23 cellular contexts compared by ENCODE assay signal in the genomic region with DNA sequence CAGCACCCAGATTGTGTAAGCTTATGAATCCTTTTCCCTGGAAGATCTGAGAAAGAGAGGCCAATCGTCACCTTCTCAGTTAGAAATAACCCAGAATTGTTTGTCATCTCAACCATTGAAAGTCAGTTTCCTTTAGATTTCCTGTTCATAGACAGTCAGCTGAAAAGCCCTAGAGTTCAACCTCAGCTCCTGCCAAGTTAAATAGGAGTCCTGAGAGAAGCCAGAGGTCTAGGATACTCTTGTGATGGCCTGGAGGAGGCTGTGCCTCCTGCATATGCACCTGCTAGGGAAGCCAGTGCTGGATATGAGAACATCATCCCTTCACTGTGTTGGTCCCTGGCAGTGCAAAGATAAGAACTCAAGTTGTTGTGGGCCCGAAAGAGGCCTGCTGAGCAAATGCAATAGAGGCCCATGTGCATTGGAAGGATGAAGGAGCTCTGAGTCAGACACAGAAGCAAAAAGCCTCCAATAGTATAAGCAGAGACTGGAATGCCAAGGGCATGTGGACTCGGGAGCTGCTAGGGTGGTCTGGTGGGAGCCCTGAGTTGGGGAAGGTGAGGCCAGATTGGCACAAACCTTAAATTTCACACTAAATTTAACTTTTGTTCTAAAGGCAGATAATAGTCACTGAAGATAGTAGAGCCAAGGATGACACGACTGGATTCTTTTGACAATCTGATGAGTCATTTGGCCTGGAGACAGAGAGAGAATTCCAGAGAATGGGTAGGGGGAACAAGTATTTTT.
DNase-seq lines count a peak whose midpoint lies in the region; ATAC-seq and TF ChIP-seq lines count a peak whose summit lies in the region.
"Had no signal": no experiment of that assay in that cellular context is flagged by ENCODE, and none has a peak within 500 bp of the region (broad histone marks: within the 10 kb centered on the region; RNA-seq: fewer than 3 reads in every experiment).

No MANE protein-coding gene starts in this region.

- H3K4me3 ChIP-seq in SK-N-SH (ENCODE audit: low read depth in 2 of 2, low read length in 1 of 2) (no peak overlapping the region), aorta (ENCODE audit: low read length in 2 of 2) (no peak overlapping the region)
- H3K4me3 ChIP-seq: A549, ascending aorta, hepatocyte, PC-9 had no signal

- TF ChIP-seq RAD21 in SK-N-SH (IDR thresholded peaks at IDR 0.05; ENCODE audit: low read length) = no peak

- H3K36me3 ChIP-seq in SK-N-SH (replicated peaks in 1 of 2; ENCODE audit: control insufficient read depth in 1 of 2, insufficient read depth in 2 of 2, low read length in 1 of 2) (no peaks in the 10 kb centered on the region), aorta (ENCODE audit: control insufficient read depth in 1 of 2, insufficient read depth in 2 of 2, low read length in 1 of 2) (no peaks in the 10 kb centered on the region)
- H3K36me3 ChIP-seq: ascending aorta, neutrophil had no signal

- H3K27ac ChIP-seq in SK-N-SH (ENCODE audit: low read depth in 2 of 2, low read length in 1 of 2) (no peak overlapping the region), foreskin keratinocyte (no peak overlapping the region), aorta (ENCODE audit: low read depth in 1 of 2, low read length in 2 of 2) (no peak overlapping the region)
- H3K27ac ChIP-seq: A549, ascending aorta, hepatocyte, neutrophil, PC-9 had no signal

- no peak overlapping the region for H3K4me2 ChIP-seq in SK-N-SH
- H3K4me2 ChIP-seq: A549, hepatocyte, PC-9 had no signal

- DNase-seq in A172 (ENCODE audit: low spot score) (peak; percentile 14), GM04503 (ENCODE audit: low read depth) (peak; percentile 15), SK-N-SH (no peak), foreskin keratinocyte (peak in 1 of 2 donors; percentile 46), aorta (no peak), DMS79 (lab: John Stamatoyannopoulos, UW) (no peak), cardiac septum (ENCODE audit: low spot score) (no peak)
- DNase-seq: activated CD4-positive, alpha-beta T cell treated with anti-CD3 and anti-CD28 coated beads for 4 hours; activated effector memory CD4-positive, alpha-beta T cell treated with Interleukin-2 at 50 U/mL for 16 hours; CD4-positive, alpha-beta memory T cell; DMS53; endodermal cell; Kasumi-1; kidney glomerular epithelial cell; NCI-H1105 treated with DMSO at 0.1 percent for 48 hours; NCI-H82; PC-9 had no signal

- peak; percentile 66 for ATAC-seq in foreskin keratinocyte
- no peak for ATAC-seq in aorta (ENCODE audit: low FRiP score)
- ATAC-seq in GM21515 (IDR thresholded peaks at IDR 0.05; ENCODE audit: unreplicated experiment) = no peak
- ATAC-seq: A549; stimulated activated memory B cell treated with anti-CD40 and anti-IgM and Interleukin-4, amounts not matched to agents 10 μg/mL and 1 μg/mL and 100 μg/mL, for 72 hours had no signal

- 27% methylated on average over 4 of the region's 4 CpGs for WGBS in SK-N-SH (ENCODE audit: low lambda C conversion rate)
- WGBS in aorta, 2 donors = 68 to 69% methylated on average over 4 of the region's 4 CpGs

- no peaks in the 10 kb centered on the region for H4K20me1 ChIP-seq in SK-N-SH (ENCODE audit: insufficient read depth)

- no peak for TF ChIP-seq EP300 in SK-N-SH (IDR thresholded peaks at IDR 0.05; ENCODE audit: borderline replicate concordance in 1 of 2, low read depth in 1 of 2, low read length in 1 of 2)

- H3K4me1 ChIP-seq in SK-N-SH (ENCODE audit: control insufficient read depth in 1 of 2, insufficient read depth in 2 of 2, low read depth in 1 of 2, low read length in 1 of 2) = no peaks in the 10 kb centered on the region
- H3K4me1 ChIP-seq in foreskin keratinocyte = peaks cover 6% of the 10 kb centered on the region
- H3K4me1 ChIP-seq in aorta (ENCODE audit: control insufficient read depth in 1 of 2, insufficient read depth in 2 of 2, low read length in 2 of 2) = no peaks in the 10 kb centered on the region
- H3K4me1 ChIP-seq: A549, ascending aorta had no signal

- no peaks in the 10 kb centered on the region for H3K27me3 ChIP-seq in SK-N-SH (ENCODE audit: insufficient read depth)
- H3K27me3 ChIP-seq in foreskin keratinocyte = no peaks in the 10 kb centered on the region
- H3K27me3 ChIP-seq in aorta (ENCODE audit: control insufficient read depth in 1 of 2, insufficient read depth in 2 of 2, low read length in 1 of 2) = peaks cover 0 to 1% of the 10 kb centered on the region in 2 donors
- H3K27me3 ChIP-seq: ascending aorta, hepatocyte, neutrophil had no signal

- H2AFZ ChIP-seq in SK-N-SH (ENCODE audit: low read depth) = no peak overlapping the region
- H2AFZ ChIP-seq: hepatocyte, PC-9 had no signal

- CTCF ChIA-PET in SK-N-SH (lab: Yijun Ruan, JAX) = no interaction called here

- no peak overlapping the region for H3K9ac ChIP-seq in SK-N-SH

- H3K9me3 ChIP-seq in SK-N-SH = no peaks in the 10 kb centered on the region
- H3K9me3 ChIP-seq in aorta (ENCODE audit: control insufficient read depth, low read length) = no peaks in the 10 kb centered on the region
- H3K9me3 ChIP-seq: A549, ascending aorta, neutrophil had no signal

- POLR2A ChIA-PET in SK-N-SH (lab: Yijun Ruan, JAX) = no interaction called here

- H3K9me2 ChIP-seq in SK-N-SH = no peaks in the 10 kb centered on the region

- no peak for TF ChIP-seq CTCF in SK-N-SH (IDR thresholded peaks at IDR 0.05)
- TF ChIP-seq CTCF in foreskin keratinocyte (conservative IDR thresholded peaks at IDR 0.05) = no peak

- intact Hi-C loops in aorta (cut with DNase I) (no loop called here), cardiac septum (cut with DNase I) (no loop called here)

- no peaks in the 10 kb centered on the region for H3F3A ChIP-seq in SK-N-SH (replicated peaks; ENCODE audit: insufficient read depth)

- no peaks in the 10 kb centered on the region for H3K79me2 ChIP-seq in SK-N-SH (ENCODE audit: insufficient read depth)
- H3K79me2 ChIP-seq: hepatocyte had no signal

TF ChIP-seq in SK-N-SH, 30 proteins besides CTCF, POLR2A, EP300 and RAD21:
- no peak for TF ChIP-seq NFIC (IDR thresholded peaks at IDR 0.05; ENCODE audit: borderline replicate concordance)
- 0 out of 2 replicates have a peak, but pooled peaks have one; percentile 8 for TF ChIP-seq FOSL2 (IDR thresholded peaks at IDR 0.05; ENCODE audit: borderline replicate concordance, low read depth)

Comparison
In these comparisons a context has a peak if more than half of its experiments do, and no peak if none do; other contexts are left out.
1. DNase-seq: peak in A172 (single experiment) and GM04503 (single experiment); none in SK-N-SH (single experiment), aorta (0 of 2), DMS79 (single experiment) and cardiac septum (single experiment).